ENCODE assay signal across 7 cellular contexts in genomic region chr2:72734432-72734831, GRCh38.
"Had no signal": no experiment of that assay in that cellular context is flagged by ENCODE, and none has a peak within 500 bp of the region (broad histone marks: within the 10 kb centered on the region; RNA-seq: fewer than 3 reads in every experiment).

No MANE protein-coding gene starts in this region.

- DNase-seq: GM23248, GOT3, H9, HCEC 1CT, IMR-90, KBM-7 had no signal

- H3K4me2 ChIP-seq: KMS-11 had no signal

- H3K4me3 Mint-ChIP-seq: H9 had no signal

- H3K27ac ChIP-seq: GM23248, KMS-11 had no signal

- H2AFZ ChIP-seq: GM23248 had no signal

- H3K9ac ChIP-seq: GM23248, KMS-11 had no signal

- H3K4me3 ChIP-seq: GM23248 had no signal

- H3K27ac Mint-ChIP-seq: H9 had no signal

- H3K9me3 Mint-ChIP-seq: H9 had no signal
